1 cellular context compared by ENCODE assay signal in the genomic region with DNA sequence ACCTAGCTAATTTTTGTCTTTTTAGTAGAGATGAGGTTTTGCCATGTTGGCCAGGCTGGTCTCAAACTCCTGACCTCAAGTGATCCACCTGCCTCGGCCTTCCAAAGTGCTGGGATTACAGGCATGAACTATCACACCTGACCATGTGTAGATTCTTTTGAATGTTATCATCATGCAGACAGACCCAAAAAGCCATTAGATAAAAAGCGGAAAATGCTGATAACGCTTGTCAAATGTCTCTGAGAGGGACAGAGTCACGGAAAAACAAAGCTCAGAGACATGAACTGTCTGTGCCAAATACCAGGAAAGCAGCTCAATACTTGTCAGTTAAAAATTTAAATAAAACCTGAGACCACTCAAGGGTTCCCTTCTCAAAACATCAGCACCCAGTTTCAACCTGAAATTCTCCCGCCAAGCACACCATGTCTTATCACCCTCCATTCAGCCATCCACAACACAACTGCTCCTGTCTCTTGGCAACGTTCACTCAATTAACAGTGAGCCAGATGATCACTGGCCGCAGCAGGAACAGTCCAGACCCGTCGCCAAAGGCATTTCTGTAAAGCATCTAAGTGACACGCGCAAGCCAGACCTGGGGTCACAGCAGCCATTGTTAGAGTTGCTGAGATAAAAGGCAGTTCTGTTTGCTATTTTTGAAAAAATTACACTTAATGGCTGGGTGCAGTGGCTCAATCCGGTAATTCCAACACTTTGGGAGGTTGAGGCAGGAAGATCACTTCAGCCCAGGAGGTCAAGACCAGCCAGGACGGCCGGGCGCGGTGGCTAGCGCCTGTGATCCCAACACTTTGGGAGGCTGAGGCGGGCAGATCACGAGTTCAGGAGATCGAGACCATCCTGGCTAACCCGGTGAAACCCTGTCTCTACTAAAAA.
TF ChIP-seq lines count a peak whose summit lies in the region.

No MANE protein-coding gene starts in this region.

TF ChIP-seq in GM12891, 5 proteins besides CTCF, POLR2A, EP300 and RAD21:
- no peak for TF ChIP-seq POU2F2 (IDR thresholded peaks at IDR 0.05; ENCODE audit: low read depth, low read length)
- no peak for TF ChIP-seq SPI1 (IDR thresholded peaks at IDR 0.05; ENCODE audit: low read depth, low read length)
- no peak for TF ChIP-seq TAF1 (IDR thresholded peaks at IDR 0.05; ENCODE audit: low read depth, low read length)
- TF ChIP-seq POLR2AphosphoS5 (IDR thresholded peaks at IDR 0.05; ENCODE audit: low read depth, low read length): no peak
- TF ChIP-seq PAX5 (IDR thresholded peaks at IDR 0.05; ENCODE audit: insufficient read depth, low read length, severe bottlenecking): no peak
